25 cellular contexts compared by ENCODE assay signal in the genomic region with DNA sequence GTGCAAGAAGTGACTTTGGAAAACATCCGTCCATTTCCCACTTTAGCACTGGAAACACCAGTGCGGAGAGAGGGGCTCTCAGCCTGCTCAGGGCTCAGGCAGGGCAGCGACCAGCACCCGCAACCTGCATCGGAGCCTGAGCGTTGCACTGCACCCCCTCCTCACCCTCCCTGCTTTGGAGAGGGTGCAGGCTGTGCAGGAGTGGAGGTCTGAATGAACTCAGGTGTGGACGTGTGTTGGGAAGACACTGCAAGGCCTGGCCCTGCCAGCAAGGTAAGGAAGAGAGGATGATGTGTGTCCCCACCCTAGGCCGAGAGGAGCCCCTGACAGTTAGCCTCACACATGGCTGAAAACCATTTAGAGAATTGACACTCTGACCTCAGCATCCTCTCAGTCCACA.
"Had no signal": no experiment of that assay in that cellular context is flagged by ENCODE, and none has a peak within 500 bp of the region (broad histone marks: within the 10 kb centered on the region; RNA-seq: fewer than 3 reads in every experiment).

No MANE protein-coding gene starts in this region.

- H3K27ac Mint-ChIP-seq: activated CD4-positive, alpha-beta T cell treated with anti-CD3 and anti-CD28 coated beads, Interleukin-2, amount 10 ng/mL, durations not matched to agents 24 days and 14 days; activated CD8-positive, alpha-beta T cell treated with anti-CD3 and anti-CD28 coated beads for 36 hours; activated naive CD8-positive, alpha-beta T cell treated with anti-CD3 and anti-CD28 coated beads for 36 hours; activated T-cell treated with anti-CD3 and anti-CD28 coated beads, Interleukin-2, amount 50 U/mL, for 72 hours; activated T-helper 17 cell treated with anti-CD3 and anti-CD28 coated beads, Interleukin-2, amount 50 U/mL, for 72 hours had no signal

- ATAC-seq: activated CD8-positive, alpha-beta T cell treated with anti-CD3 and anti-CD28 coated beads for 36 hours; activated T-cell treated with anti-CD3 and anti-CD28 coated beads, Interleukin-2, amount 50 U/mL, for 72 hours; activated T-helper 17 cell treated with anti-CD3 and anti-CD28 coated beads, Interleukin-2, amount 50 U/mL, for 72 hours; K562; Panc1 had no signal

- H3K36me3 Mint-ChIP-seq: activated naive CD8-positive, alpha-beta T cell treated with anti-CD3 and anti-CD28 coated beads for 36 hours had no signal

- H3K9me3 Mint-ChIP-seq: activated CD4-positive, alpha-beta T cell treated with anti-CD3 and anti-CD28 coated beads, Interleukin-2, amount 10 ng/mL, durations not matched to agents 24 days and 14 days; activated CD8-positive, alpha-beta T cell treated with anti-CD3 and anti-CD28 coated beads for 36 hours; activated naive CD8-positive, alpha-beta T cell treated with anti-CD3 and anti-CD28 coated beads for 36 hours; activated T-cell treated with anti-CD3 and anti-CD28 coated beads, Interleukin-2, amount 50 U/mL, for 72 hours; activated T-helper 17 cell treated with anti-CD3 and anti-CD28 coated beads, Interleukin-2, amount 50 U/mL, for 72 hours had no signal

- H3K27ac ChIP-seq: brain microvascular endothelial cell had no signal

- H3K4me3 Mint-ChIP-seq: activated CD4-positive, alpha-beta T cell treated with anti-CD3 and anti-CD28 coated beads, Interleukin-2, amount 10 ng/mL, durations not matched to agents 24 days and 14 days; activated CD8-positive, alpha-beta T cell treated with anti-CD3 and anti-CD28 coated beads for 36 hours; activated naive CD8-positive, alpha-beta T cell treated with anti-CD3 and anti-CD28 coated beads for 36 hours; activated T-cell treated with anti-CD3 and anti-CD28 coated beads, Interleukin-2, amount 50 U/mL, for 72 hours; activated T-helper 17 cell treated with anti-CD3 and anti-CD28 coated beads, Interleukin-2, amount 50 U/mL, for 72 hours had no signal

- H3K36me3 ChIP-seq: brain microvascular endothelial cell had no signal

- H3K4me1 Mint-ChIP-seq: activated T-helper 17 cell treated with anti-CD3 and anti-CD28 coated beads, Interleukin-2, amount 50 U/mL, for 72 hours had no signal

- H3K4me3 ChIP-seq: K562 had no signal

- DNase-seq: activated CD4-positive, alpha-beta T cell treated with anti-CD3 and anti-CD28 coated beads, Interleukin-2, amount 10 ng/mL, durations not matched to agents 24 days and 14 days; activated CD4-positive, alpha-beta T cell treated with anti-CD3 and anti-CD28 coated beads, Interleukin-2, amount 50 U/mL, for 4 hours; activated CD8-positive, alpha-beta T cell treated with anti-CD3 and anti-CD28 coated beads for 36 hours; activated effector memory CD4-positive, alpha-beta T cell treated with anti-CD3 and anti-CD28 coated beads, Interleukin-2, amount 50 U/mL, for 16 hours; activated naive CD4-positive, alpha-beta T cell; activated naive CD4-positive, alpha-beta T cell treated with anti-CD3 and anti-CD28 coated beads, Interleukin-2, amount 50 U/mL, for 16 hours; activated naive CD8-positive, alpha-beta T cell treated with anti-CD3 and anti-CD28 coated beads for 36 hours; activated T-cell treated with anti-CD3 and anti-CD28 coated beads, Interleukin-2, amount 50 U/mL, for 1 hour; activated T-cell treated with anti-CD3 and anti-CD28 coated beads, Interleukin-2, amount 50 U/mL, for 72 hours; brain microvascular endothelial cell; IMR-90; NCI-H1105; NCI-H1417 treated with DMSO at 0.1 percent for 48 hours; NCI-H187 treated with DMSO at 0.1 percent for 48 hours; NCI-H2081 treated with DMSO at 0.1 percent for 48 hours; NCI-H226; NCI-H446 treated with DMSO at 0.1 percent for 48 hours; SIG-M5; SW 1271; T-helper 1 cell; T-helper 2 cell; T-helper 9 cell had no signal

- H3K27me3 Mint-ChIP-seq: activated naive CD8-positive, alpha-beta T cell treated with anti-CD3 and anti-CD28 coated beads for 36 hours; activated T-helper 17 cell treated with anti-CD3 and anti-CD28 coated beads, Interleukin-2, amount 50 U/mL, for 72 hours had no signal
